ENCODE assay signal across 15 cellular contexts in genomic region chr14:61555056-61555838, GRCh38.
DNase-seq lines count a peak whose midpoint lies in the region; ATAC-seq and TF ChIP-seq lines count a peak whose summit lies in the region.
"Had no signal": no experiment of that assay in that cellular context is flagged by ENCODE, and none has a peak within 500 bp of the region (broad histone marks: within the 10 kb centered on the region; RNA-seq: fewer than 3 reads in every experiment).

No MANE protein-coding gene starts in this region.

- ATAC-seq in CD4-positive, alpha-beta T cell (ENCODE audit: poor library complexity), result no peak
- ATAC-seq in left lobe of liver, result no peak
- ATAC-seq: activated CD4-positive, CD25-positive, alpha-beta regulatory T cell treated with anti-CD3 and anti-CD28 coated beads, Interleukin-2, amount 50 U/mL, for 24 hours; mucosa of descending colon had no signal

- no peak overlapping the region for H3K4me3 ChIP-seq in neuronal stem cell (ENCODE audit: low read length in 2 of 2)
- H3K4me3 ChIP-seq: mucosa of descending colon, skin epidermis had no signal

- no peak overlapping the region for H2BK5ac ChIP-seq in neuronal stem cell (ENCODE audit: low read length)

- intact Hi-C loops in CD4-positive, alpha-beta T cell (cut with DNase I, micrococcal nuclease), result no loop called here

- no peak for DNase-seq in CD4-positive, alpha-beta T cell
- DNase-seq in RPMI7951 (ENCODE audit: low read depth), result peak; percentile 83
- DNase-seq in epidermal melanocyte (ENCODE audit: insufficient read length, low spot score), result peak; percentile 52
- DNase-seq in neuronal stem cell (ENCODE audit: low spot score), result no peak
- no peak for DNase-seq in HK-2 (ENCODE audit: unreplicated experiment)
- DNase-seq in left lobe of liver (ENCODE audit: low spot score), result no peak
- DNase-seq in SIG-M5 treated with dmso at 0.1 percent for 504 hours (lab: John Stamatoyannopoulos, UW; ENCODE audit: unreplicated experiment), result no peak
- DNase-seq in LoVo (ENCODE audit: low spot score), result no peak
- DNase-seq: activated naive CD4-positive, alpha-beta T cell treated with Interleukin-2 at 50 U/mL for 16 hours; DMS53; mucosa of descending colon; NCI-H510A treated with DMSO at 0.1 percent for 48 hours; Right ventricle myocardium superior had no signal

- no peaks in the 10 kb centered on the region for H3K9me3 ChIP-seq in CD4-positive, alpha-beta T cell (ENCODE audit: control insufficient read depth, low read length)
- H3K9me3 ChIP-seq in neuronal stem cell (replicated peaks in 1 of 2; ENCODE audit: control insufficient read depth in 2 of 2, insufficient read depth in 1 of 2, low read depth in 1 of 2, low read length in 2 of 2), result no peaks in the 10 kb centered on the region
- H3K9me3 ChIP-seq: mucosa of descending colon had no signal

- peaks cover 47% of the 10 kb centered on the region for H3K4me1 Mint-ChIP-seq in CD4-positive, alpha-beta T cell (ENCODE audit: low read depth)

- no peak overlapping the region for H4K91ac ChIP-seq in neuronal stem cell (ENCODE audit: low read depth, low read length, poor library complexity)

- no peak overlapping the region for H3K18ac ChIP-seq in neuronal stem cell (ENCODE audit: low read length)

- H2BK15ac ChIP-seq in neuronal stem cell (ENCODE audit: low read length), result no peak overlapping the region

- H3K27ac ChIP-seq in CD4-positive, alpha-beta T cell (ENCODE audit: low read depth, low read length), result no peak overlapping the region
- H3K27ac ChIP-seq in neuronal stem cell (replicated peaks; ENCODE audit: low read length), result no peak overlapping the region

- CTCF ChIA-PET in CD4-positive, alpha-beta T cell (lab: Charles Lee), result no interaction called here

- no peaks in the 10 kb centered on the region for H3K27me3 Mint-ChIP-seq in CD4-positive, alpha-beta T cell

- H3K36me3 Mint-ChIP-seq in CD4-positive, alpha-beta T cell (ENCODE audit: low read depth), result peaks cover 36% of the 10 kb centered on the region

- H3K4me2 ChIP-seq in neuronal stem cell (ENCODE audit: insufficient read depth, low read length, poor library complexity, severe bottlenecking), result no peak overlapping the region

- H3K4me3 Mint-ChIP-seq in CD4-positive, alpha-beta T cell, result no peak overlapping the region

- no peak overlapping the region for H3K9ac ChIP-seq in neuronal stem cell (ENCODE audit: low read depth, low read length, poor library complexity)

- no peaks in the 10 kb centered on the region for H3K79me1 ChIP-seq in neuronal stem cell (ENCODE audit: low read depth, low read length)

- H3K4me1 ChIP-seq in neuronal stem cell (ENCODE audit: control insufficient read depth in 2 of 2, insufficient read depth in 1 of 2, low read depth in 1 of 2, low read length in 2 of 2), result peaks cover 6 to 14% of the 10 kb centered on the region in 2 donors

- no peaks in the 10 kb centered on the region for H3K27me3 ChIP-seq in CD4-positive, alpha-beta T cell (ENCODE audit: control insufficient read depth, insufficient read depth, low read length)
- H3K27me3 ChIP-seq in neuronal stem cell (ENCODE audit: control insufficient read depth in 3 of 3, insufficient read depth in 3 of 3, low read depth in 1 of 3, low read length in 3 of 3), result no peaks in the 10 kb centered on the region

- no peak overlapping the region for H2AK5ac ChIP-seq in neuronal stem cell (ENCODE audit: low read depth, low read length)

- no peak overlapping the region for H3K14ac ChIP-seq in neuronal stem cell (ENCODE audit: low read length)

- no CpG with 5 or more reads among the region's 6 CpGs for WGBS in neuronal stem cell (ENCODE audit: extremely low coverage in 2 of 2, insufficient read length in 2 of 2, insufficient replicate concordance in 1 of 2), 2 donors

- peak overlapping the region; percentile 76 for H2BK12ac ChIP-seq in neuronal stem cell (ENCODE audit: low read length)

- TF ChIP-seq CTCF in CD4-positive, alpha-beta T cell (IDR thresholded peaks at IDR 0.05), result no peak

- no peak overlapping the region for H2AFZ ChIP-seq in neuronal stem cell (ENCODE audit: low read length)

- POLR2A ChIA-PET in CD4-positive, alpha-beta T cell (lab: Charles Lee), result interaction anchor here (1.0 to 1.2 kb wide), 2 partner anchors 11 to 140 kb away, joined by 3 read pairs; partner anchors contain the start of gene HIF1A

- no peak overlapping the region for H4K8ac ChIP-seq in neuronal stem cell (ENCODE audit: low read depth, low read length)

- no peak overlapping the region for H3K23ac ChIP-seq in neuronal stem cell (ENCODE audit: low read depth, low read length, poor library complexity)

- no peaks in the 10 kb centered on the region for H3K36me3 ChIP-seq in neuronal stem cell (replicated peaks in 1 of 2; ENCODE audit: control insufficient read depth in 2 of 2, insufficient read depth in 2 of 2, low read length in 2 of 2)

- H2BK120ac ChIP-seq in neuronal stem cell (ENCODE audit: low read depth, low read length), result no peak overlapping the region

- H3K4ac ChIP-seq in neuronal stem cell (ENCODE audit: low read length), result no peak overlapping the region

- peak overlapping the region; percentile 6 for H3K27ac Mint-ChIP-seq in CD4-positive, alpha-beta T cell

- no peaks in the 10 kb centered on the region for H3K9me3 Mint-ChIP-seq in CD4-positive, alpha-beta T cell

Comparison
In these comparisons a context has a peak if more than half of its experiments do, and no peak if none do; other contexts are left out.
1. DNase-seq: peak in RPMI7951 (single experiment) and epidermal melanocyte (single experiment); none in CD4-positive, alpha-beta T cell (0 of 10), neuronal stem cell (single experiment), HK-2 (single experiment), left lobe of liver (single experiment), SIG-M5 treated with dmso at 0.1 percent for 504 hours (single experiment) and LoVo (single experiment).